14 cellular contexts compared by ENCODE assay signal in genomic region chr17:28792877-28793666, GRCh38. TPM values are rescaled to one million over a fixed set of nuclear protein-coding genes. Genes with fewer than 3 reads are reported as not detected.
DNase-seq lines count a peak whose midpoint lies in the region; ATAC-seq lines count a peak whose summit lies in the region.
"Had no signal": no experiment of that assay in that cellular context is flagged by ENCODE, and none has a peak within 500 bp of the region (broad histone marks: within the 10 kb centered on the region; RNA-seq: fewer than 3 reads in every experiment).

No MANE protein-coding gene starts in this region.

- peaks cover 34% of the 10 kb centered on the region for H3K4me1 ChIP-seq in Karpas-422 (ENCODE audit: low read length)
- H3K4me1 ChIP-seq: colonic mucosa had no signal

- H3K9ac ChIP-seq in Karpas-422 (ENCODE audit: low read length), result no peak overlapping the region

- H2AFZ ChIP-seq in Karpas-422 (ENCODE audit: low read length), result no peak overlapping the region

- intact Hi-C loops in cardiac septum (cut with DNase I), result no loop called here

- H3K27ac ChIP-seq in Karpas-422 (ENCODE audit: low read length), result peak overlapping the region; percentile 18
- H3K27ac ChIP-seq: adrenal gland, colonic mucosa, psoas muscle had no signal

- peaks cover 91% of the 10 kb centered on the region for H3K79me2 ChIP-seq in Karpas-422 (ENCODE audit: low read length)

- ATAC-seq in HG02840 (IDR thresholded peaks at IDR 0.05; ENCODE audit: low FRiP score, unreplicated experiment), result no peak
- ATAC-seq: psoas muscle had no signal

- no peak overlapping the region for H3K4me3 ChIP-seq in Karpas-422 (ENCODE audit: low read length)
- H3K4me3 ChIP-seq: adrenal gland, colonic mucosa, MG63, psoas muscle had no signal

- DNase-seq in DMS53 (lab: John Stamatoyannopoulos, UW), result peak; percentile 6
- no peak for DNase-seq in DMS53 treated with DMSO at 0.1 percent for 48 hours (lab: John Stamatoyannopoulos, UW; ENCODE audit: unreplicated experiment)
- peak; percentile 71 for DNase-seq in Karpas-422
- DNase-seq in SKM-1 treated with dmso at 0.1 percent for 144 hours (lab: John Stamatoyannopoulos, UW; ENCODE audit: unreplicated experiment), result peak; percentile 51
- peak; percentile 43 for DNase-seq in iris pigment epithelial cell (ENCODE audit: low read depth)
- no peak for DNase-seq in NCI-H187 treated with DMSO at 0.1 percent for 48 hours (lab: John Stamatoyannopoulos, UW)
- DNase-seq in cardiac septum (ENCODE audit: low spot score), result no peak
- DNase-seq: adrenal gland; Calu3; colonic mucosa; MG63; psoas muscle; stimulated activated CD8-positive, alpha-beta memory T cell treated with anti-CD3 and anti-CD28 coated beads, Interleukin-4, amount 100 ng/mL, for 48 hours had no signal

- H3K9me2 ChIP-seq in Karpas-422 (replicated peaks; ENCODE audit: insufficient read depth, low read length), result no peaks in the 10 kb centered on the region

- H3K36me3 ChIP-seq in Karpas-422 (ENCODE audit: insufficient read depth, low read length), result no peaks in the 10 kb centered on the region
- H3K36me3 ChIP-seq: adrenal gland, colonic mucosa had no signal

- H3K9me3 ChIP-seq in Karpas-422 (ENCODE audit: low read length), result no peaks in the 10 kb centered on the region
- H3K9me3 ChIP-seq: adrenal gland, colonic mucosa, MG63, psoas muscle had no signal

- H3K4me2 ChIP-seq in Karpas-422 (ENCODE audit: low read depth, low read length, poor library complexity, severe bottlenecking), result no peak overlapping the region

- no peaks in the 10 kb centered on the region for H3K27me3 ChIP-seq in Karpas-422 (ENCODE audit: low read length)
- H3K27me3 ChIP-seq: adrenal gland, colonic mucosa, MG63 had no signal

- no peaks in the 10 kb centered on the region for H4K20me1 ChIP-seq in Karpas-422 (ENCODE audit: insufficient read depth, low read depth, low read length)

RNA-seq across cellular contexts. Expression of gene TRAF4, which starts 49.3 kb away (rescaled TPM):
- 40.1 and 40.7 TPM in 2 replicates for total RNA-seq in Karpas-422 (2014; rRNA removed; shearing (Covaris generic); ENCODE audit: low replicate concordance)
- total RNA-seq in cardiac septum, result 2.8 TPM

RNA-seq across cellular contexts. Expression of gene FAM222B, which starts 49.5 kb away (rescaled TPM):
- total RNA-seq in Karpas-422 (2014; rRNA removed; shearing (Covaris generic); ENCODE audit: low replicate concordance), result 8.0 and 9.6 TPM in 2 replicates
- 18.6 TPM for total RNA-seq in cardiac septum

Comparison
In these comparisons a context has a peak if more than half of its experiments do, and no peak if none do; other contexts are left out.
1. DNase-seq: peak in DMS53 (single experiment), Karpas-422 (single experiment), SKM-1 treated with dmso at 0.1 percent for 144 hours (single experiment) and iris pigment epithelial cell (single experiment); none in DMS53 treated with DMSO at 0.1 percent for 48 hours (single experiment), NCI-H187 treated with DMSO at 0.1 percent for 48 hours (single experiment) and cardiac septum (single experiment).
2. RNA of gene TRAF4, which starts 49.3 kb away (total RNA-seq): 40.1 to 40.7 TPM in Karpas-422; 2.8 TPM in cardiac septum (single experiment); every median in the first group is over 10 times any median in the second.